In the genomic region with DNA sequence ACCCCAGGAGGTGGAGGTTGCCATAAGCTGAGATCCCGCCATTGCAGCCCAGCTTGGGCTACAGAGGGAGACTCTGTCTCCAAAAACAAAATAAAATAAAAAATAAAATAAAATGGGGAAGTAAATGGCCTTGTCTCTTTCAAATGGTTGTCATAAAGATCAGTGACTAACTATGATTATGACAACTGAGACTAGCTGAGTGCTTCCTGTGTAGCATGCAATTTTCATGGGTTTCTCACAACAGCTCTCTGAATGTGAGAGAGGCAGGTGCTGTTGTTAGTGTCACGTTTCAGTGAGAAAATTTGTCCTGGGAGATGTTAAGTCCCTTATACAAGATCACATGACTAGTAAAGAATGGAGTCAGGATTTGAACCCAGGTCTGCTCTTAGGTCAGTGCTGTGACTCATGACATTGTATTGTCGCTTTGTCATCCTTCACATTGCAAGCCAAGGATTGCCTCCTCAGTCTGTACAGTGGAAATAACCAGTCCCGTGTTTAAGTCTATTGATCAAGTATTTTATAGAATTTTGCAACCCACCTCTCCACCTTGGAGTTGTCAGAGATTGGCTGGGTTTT, we compare ENCODE assay signal across 20 cellular contexts.
DNase-seq lines count a peak whose midpoint lies in the region; ATAC-seq and FAIRE-seq lines count a peak whose summit lies in the region.
"Had no signal": no experiment of that assay in that cellular context is flagged by ENCODE, and none has a peak within 500 bp of the region (broad histone marks: within the 10 kb centered on the region; RNA-seq: fewer than 3 reads in every experiment).

No MANE protein-coding gene starts in this region.

- DNase-seq in Daoy (ENCODE audit: low read depth) (peak; percentile 6), RCC 7860 (ENCODE audit: low spot score) (peak; percentile 6), COR-L47 (lab: John Stamatoyannopoulos, UW) (no peak), SIG-M5 (lab: John Stamatoyannopoulos, UW) (no peak), 8988T (no peak), mesenteric fat pad (ENCODE audit: low spot score) (no peak)
- DNase-seq: activated CD4-positive, alpha-beta T cell treated with anti-CD3 and anti-CD28 coated beads, Interleukin-2, amount 10 ng/mL, durations not matched to agents 24 days and 14 days; activated naive CD4-positive, alpha-beta T cell treated with anti-CD3 and anti-CD28 coated beads for 36 hours; Kasumi-1; lower lobe of right lung; NCI-H1105 treated with DMSO at 0.1 percent for 48 hours; NCI-H82; stimulated activated CD4-positive, alpha-beta T cell treated with anti-CD3 and anti-CD28 coated beads, Interleukin-2, amount 100 ng/mL, for 24 hours; stimulated activated naive CD8-positive, alpha-beta T cell treated with anti-CD3 and anti-CD28 coated beads, Interleukin-15, amount 100 ng/mL, for 72 hours; upper lobe of left lung had no signal

- no peak for FAIRE-seq in RCC 7860 (lab: Jason Lieb, UNC)
- FAIRE-seq: astrocyte, islet of Langerhans, TTC549 had no signal

- ATAC-seq in GM19035 (IDR thresholded peaks at IDR 0.05; ENCODE audit: unreplicated experiment) (peak; percentile 71), HG02938 (IDR thresholded peaks at IDR 0.05; ENCODE audit: unreplicated experiment) (peak; percentile 64)
- ATAC-seq: stimulated activated naive CD8-positive, alpha-beta T cell treated with anti-CD3 and anti-CD28 coated beads, Interleukin-15, amount 100 ng/mL, for 72 hours had no signal

Comparison
In these comparisons a context has a peak if more than half of its experiments do, and no peak if none do; other contexts are left out.
1. DNase-seq: peak in Daoy (single experiment) and RCC 7860 (single experiment); none in COR-L47 (single experiment), SIG-M5 (single experiment), 8988T (single experiment) and mesenteric fat pad (single experiment).